Comparison of ENCODE assay signal across 35 cellular contexts in the genomic region with DNA sequence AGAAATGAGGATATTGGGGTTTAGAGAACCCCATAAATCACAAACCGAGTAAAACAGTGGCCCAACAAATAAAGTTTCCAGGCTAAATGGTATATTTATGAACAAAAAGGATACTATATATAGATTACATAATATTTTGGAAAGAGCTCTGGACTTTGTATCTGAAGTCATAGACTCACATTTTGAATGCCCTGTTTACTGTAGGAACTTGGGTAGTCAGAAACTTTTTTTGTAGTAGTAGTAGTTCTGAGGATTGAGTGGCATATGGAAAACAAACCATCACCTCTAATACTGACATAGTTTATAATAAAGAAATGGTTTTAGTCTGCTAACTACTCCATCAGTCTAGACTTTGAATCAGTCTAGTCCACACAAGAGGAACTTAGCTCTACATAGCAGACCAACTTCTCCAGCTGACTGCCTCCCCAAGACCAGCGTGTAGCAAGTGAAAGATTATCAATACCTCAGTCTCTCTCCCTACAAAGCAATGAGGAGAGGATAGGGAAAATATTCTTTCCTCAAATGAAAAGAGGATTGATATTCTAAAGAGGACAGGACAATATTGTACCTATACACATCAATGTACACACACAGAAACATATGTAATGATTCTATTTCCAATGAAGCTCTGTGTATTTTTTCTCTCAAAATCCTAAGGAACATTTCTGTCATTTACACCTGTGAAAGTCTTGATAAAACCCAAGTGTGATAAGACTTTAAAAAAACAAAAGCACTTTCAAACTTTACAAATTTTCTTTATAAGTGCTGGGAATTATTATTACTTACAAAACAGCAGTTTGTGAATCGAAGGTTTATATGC.
DNase-seq lines count a peak whose midpoint lies in the region; ATAC-seq, FAIRE-seq and TF ChIP-seq lines count a peak whose summit lies in the region.
"Had no signal": no experiment of that assay in that cellular context is flagged by ENCODE, and none has a peak within 500 bp of the region (broad histone marks: within the 10 kb centered on the region; RNA-seq: fewer than 3 reads in every experiment).

No MANE protein-coding gene starts in this region.

- TF ChIP-seq EP300 in sigmoid colon (IDR thresholded peaks at IDR 0.05) = no peak

- H3K27me3 ChIP-seq in body of pancreas (no peaks in the 10 kb centered on the region), pancreas (no peaks in the 10 kb centered on the region), dorsolateral prefrontal cortex (peaks cover 0 to 9% (median 0%) of the 10 kb centered on the region in 45 donors), sigmoid colon (no peaks in the 10 kb centered on the region)
- H3K27me3 ChIP-seq: BE2C, BLaER1 had no signal

- intact Hi-C loops in body of pancreas (cut with DNase I) (no loop called here), pancreas (cut with DNase I) (no loop called here), dorsolateral prefrontal cortex (cut with DNase I) (no loop called here), sigmoid colon (cut with DNase I) (no loop called here)

- no peak for FAIRE-seq in pancreas (lab: Jason Lieb, UNC)
- FAIRE-seq: A204.1, A549, D721Med had no signal

- WGBS in body of pancreas, 2 donors = 31 to 36% methylated on average over 3 of the region's 3 CpGs
- WGBS in pancreas, 2 donors = 27 to 29% methylated on average over 3 of the region's 3 CpGs
- WGBS in sigmoid colon, 2 donors = 55 to 73% methylated on average over 3 of the region's 3 CpGs

- H3K27ac ChIP-seq in body of pancreas (peak overlapping the region; percentile 73 to 89 (median 78)), pancreas (peak overlapping the region; percentile 21 to 83 (median 64)), dorsolateral prefrontal cortex (no peak overlapping the region), sigmoid colon (no peak overlapping the region)
- H3K27ac ChIP-seq: 22Rv1; A549; BLaER1; BLaER1 treated with 17β-estradiol and CSF1 and Interleukin-3, amounts not matched to agents 10 nM and 100 nM; C4-2B had no signal

- H3K4me3 ChIP-seq in body of pancreas (no peak overlapping the region), pancreas (no peak overlapping the region), dorsolateral prefrontal cortex (no peak overlapping the region), sigmoid colon (no peak overlapping the region)
- H3K4me3 ChIP-seq: A549; BLaER1; BLaER1 treated with 17β-estradiol and CSF1 and Interleukin-3, amounts not matched to agents 10 nM and 100 nM had no signal

- TF ChIP-seq CTCF in body of pancreas (IDR thresholded peaks at IDR 0.05) = no peak
- TF ChIP-seq CTCF in pancreas (IDR thresholded peaks at IDR 0.05) = no peak
- TF ChIP-seq CTCF in dorsolateral prefrontal cortex (IDR thresholded peaks at IDR 0.05 in 54 of 56, conservative IDR thresholded peaks at IDR 0.05 in 2 of 56; ENCODE audit: low read depth in 1 of 56, partially characterized antibody in 56 of 56) = no peak
- no peak for TF ChIP-seq CTCF in sigmoid colon (IDR thresholded peaks at IDR 0.05)

- no peak for TF ChIP-seq POLR2A in body of pancreas (IDR thresholded peaks at IDR 0.05)
- TF ChIP-seq POLR2A in sigmoid colon (IDR thresholded peaks at IDR 0.05) = no peak

- no peaks in the 10 kb centered on the region for H3K36me3 ChIP-seq in body of pancreas (replicated peaks in 1 of 2; ENCODE audit: insufficient read depth in 1 of 2, low read depth in 2 of 2)
- H3K36me3 ChIP-seq in pancreas = no peaks in the 10 kb centered on the region
- no peaks in the 10 kb centered on the region for H3K36me3 ChIP-seq in sigmoid colon
- H3K36me3 ChIP-seq: BE2C; BLaER1; BLaER1 treated with 17β-estradiol and CSF1 and Interleukin-3, amounts not matched to agents 10 nM and 100 nM had no signal

- DNase-seq in NOMO-1 treated with DMSO at 0.1 percent for 48 hours (lab: John Stamatoyannopoulos, UW; ENCODE audit: unreplicated experiment) (peak; percentile 9), NOMO-1 treated with dmso at 0.1 percent for 144 hours (lab: John Stamatoyannopoulos, UW; ENCODE audit: unreplicated experiment) (no peak), MV-4-11 (lab: John Stamatoyannopoulos, UW) (peak; percentile 13), body of pancreas (peak in 2 of 4 donors; percentile 41 to 43), pancreas (peak in 2 of 6 donors; percentile 11 to 12), dorsolateral prefrontal cortex (no peak), sigmoid colon (no peak)
- DNase-seq: 8988T; ACHN; AML-193; BE2C; C1 segment of cervical spinal cord; Caco-2; Calu3; CD4-positive, alpha-beta memory T cell; CD4-positive, alpha-beta T cell; CD4-positive, CD25-positive, alpha-beta regulatory T cell; CD8-positive, alpha-beta memory T cell; CD8-positive, alpha-beta T cell; COR-L47; DMS 273 treated with DMSO at 0.1 percent for 48 hours; DMS153; DMS53; DMS79; DMS79 treated with DMSO at 0.1 percent for 48 hours; DND-41; EL had no signal

- peaks cover 36% of the 10 kb centered on the region for H3K4me1 ChIP-seq in body of pancreas
- peaks cover 5 to 28% (median 10%) of the 10 kb centered on the region in 3 donors for H3K4me1 ChIP-seq in pancreas
- H3K4me1 ChIP-seq in sigmoid colon = no peaks in the 10 kb centered on the region
- H3K4me1 ChIP-seq: A549; BLaER1; BLaER1 treated with 17β-estradiol and CSF1 and Interleukin-3, amounts not matched to agents 10 nM and 100 nM; Caco-2 had no signal

- H3K9me3 ChIP-seq in body of pancreas (peaks cover 0 to 11% (median 0%) of the 10 kb centered on the region in 3 donors), pancreas (peaks cover 0 to 5% (median 0%) of the 10 kb centered on the region in 4 donors), sigmoid colon (peaks cover 0 to 3% (median 1%) of the 10 kb centered on the region in 4 donors)
- H3K9me3 ChIP-seq: A549, BE2C, Caco-2 had no signal

- peak; percentile 80 for ATAC-seq in body of pancreas
- peak; percentile 77 to 84 (median 80) for ATAC-seq in pancreas
- no peak for ATAC-seq in HG03460 (IDR thresholded peaks at IDR 0.05; ENCODE audit: unreplicated experiment)
- ATAC-seq: A549; CD8-positive, alpha-beta T cell had no signal

Comparison
In these comparisons a context has a peak if more than half of its experiments do, and no peak if none do; other contexts are left out.
1. DNase-seq: peak in NOMO-1 treated with DMSO at 0.1 percent for 48 hours (single experiment) and MV-4-11 (single experiment); none in NOMO-1 treated with dmso at 0.1 percent for 144 hours (single experiment), dorsolateral prefrontal cortex (0 of 10) and sigmoid colon (single experiment).
2. H3K27ac ChIP-seq: peak in body of pancreas (4 of 4) and pancreas (4 of 4); none in dorsolateral prefrontal cortex (0 of 59) and sigmoid colon (0 of 4).